10 cellular contexts compared by ENCODE assay signal in the genomic region with DNA sequence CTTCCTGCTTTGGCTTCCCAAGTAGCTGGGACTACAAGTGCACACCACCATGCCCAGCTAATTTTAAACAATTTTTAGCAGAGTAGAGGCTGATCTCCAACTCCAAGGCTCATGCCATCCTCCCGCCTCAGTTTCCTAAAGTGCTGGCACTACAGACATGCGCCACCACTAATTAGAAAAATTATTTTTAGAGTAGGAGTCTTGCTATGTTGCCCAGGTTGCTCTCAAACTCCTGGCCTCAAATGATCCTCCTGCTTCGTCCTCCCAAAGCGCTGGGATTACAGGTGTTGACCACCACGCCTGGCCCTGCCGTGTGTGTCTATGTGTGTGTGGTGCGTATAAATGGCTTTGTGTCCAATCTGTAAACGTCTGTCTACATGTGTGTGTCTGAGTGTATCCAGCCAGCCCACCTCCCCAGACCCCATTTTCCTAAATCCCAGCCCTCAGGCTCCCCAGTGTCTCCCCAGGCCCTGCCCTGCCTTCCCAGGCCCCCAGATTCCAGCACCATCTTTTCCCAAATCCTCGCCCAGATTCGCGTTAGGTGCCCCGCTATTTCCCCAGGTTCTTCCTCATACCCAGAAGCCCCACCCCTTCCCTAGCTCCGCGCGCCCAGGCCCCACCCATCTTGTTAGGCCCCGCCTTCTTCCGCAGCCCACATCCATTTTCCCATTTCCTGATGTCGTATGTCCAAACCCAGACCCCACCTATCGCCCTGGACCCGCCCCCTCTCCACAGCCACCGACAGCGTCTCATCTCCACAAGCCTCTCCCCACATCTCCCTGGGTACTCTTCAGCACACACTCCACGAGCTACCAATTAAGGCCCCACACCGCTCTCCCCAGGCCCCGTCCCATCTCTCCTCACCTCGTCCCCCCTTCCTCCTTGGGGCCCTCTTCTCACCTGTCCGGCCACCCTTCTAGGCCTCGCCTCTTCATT. TPM values are rescaled to one million over a fixed set of nuclear protein-coding genes. Genes with fewer than 3 reads are reported as not detected.
A peak's percentile ranks its signal among the peaks of the same experiment; 100 is the strongest.
DNase-seq lines count a peak whose midpoint lies in the region; ATAC-seq and TF ChIP-seq lines count a peak whose summit lies in the region.
"Had no signal": no experiment of that assay in that cellular context is flagged by ENCODE, and none has a peak within 500 bp of the region (broad histone marks: within the 10 kb centered on the region; RNA-seq: fewer than 3 reads in every experiment).

No MANE protein-coding gene starts in this region.

- peaks cover 4% of the 10 kb centered on the region for H3K9me3 Mint-ChIP-seq in activated naive CD4-positive, alpha-beta T cell treated with anti-CD3 and anti-CD28 coated beads, Interleukin-2, amount 10 ng/mL, durations not matched to agents 7 days and 5 days
- no peaks in the 10 kb centered on the region; the same call in 1 of the 2 replicates for H3K9me3 Mint-ChIP-seq in HFFc6

- no peak for TF ChIP-seq EP300 in upper lobe of left lung (IDR thresholded peaks at IDR 0.05)

- no peak for TF ChIP-seq CTCF in upper lobe of left lung (IDR thresholded peaks at IDR 0.05)
- no peak for TF ChIP-seq CTCF in HFFc6 (IDR thresholded peaks at IDR 0.05)

- H3K36me3 ChIP-seq in iPS-15b (ENCODE audit: control insufficient read depth, insufficient read depth, low read length) (no peaks in the 10 kb centered on the region), upper lobe of left lung (no peaks in the 10 kb centered on the region)

- no peak overlapping the region for H3K27ac Mint-ChIP-seq in activated naive CD4-positive, alpha-beta T cell treated with anti-CD3 and anti-CD28 coated beads, Interleukin-2, amount 10 ng/mL, durations not matched to agents 7 days and 5 days
- H3K27ac Mint-ChIP-seq in HFFc6, result no peak overlapping the region

- peak; percentile 20 to 60 for ATAC-seq in upper lobe of left lung (ENCODE audit: low FRiP score in 2 of 2)
- no peak for ATAC-seq in HG02970 (IDR thresholded peaks at IDR 0.05; ENCODE audit: low FRiP score, unreplicated experiment)
- ATAC-seq in GM19328 (IDR thresholded peaks at IDR 0.05; ENCODE audit: unreplicated experiment), result no peak

- peak; percentile 57 for DNase-seq in activated naive CD4-positive, alpha-beta T cell treated with anti-CD3 and anti-CD28 coated beads, Interleukin-2, amount 10 ng/mL, durations not matched to agents 7 days and 5 days
- DNase-seq in activated naive CD4-positive, alpha-beta T cell (lab: John Stamatoyannopoulos, UW), result no peak
- DNase-seq in SW480 (ENCODE audit: low spot score), result peak; percentile 84
- peak; percentile 24 to 82 for DNase-seq in upper lobe of left lung
- DNase-seq in HFFc6, result no peak
- DNase-seq: NCI-H2081 treated with DMSO at 0.1 percent for 48 hours had no signal

- CTCF ChIA-PET in activated naive CD4-positive, alpha-beta T cell treated with anti-CD3 and anti-CD28 coated beads, Interleukin-2, amount 10 ng/mL, durations not matched to agents 7 days and 5 days (lab: Charles Lee), result interaction anchor here (0.6 to 1.5 kb wide), 3 partner anchors 10 to 345 kb away, joined by 3 to 5 read pairs (median 5); no protein-coding TSS in a partner anchor

- peak overlapping the region; percentile 77 for H3K4me3 ChIP-seq in iPS-15b (ENCODE audit: low read depth, low read length)
- H3K4me3 ChIP-seq in upper lobe of left lung, result peak overlapping the region in 1 of 4 donors; percentile 17

- 18 to 21% methylated on average over 26 to 28 of the region's 28 CpGs for WGBS in upper lobe of left lung, 2 donors

- no peak for TF ChIP-seq POLR2A in upper lobe of left lung (IDR thresholded peaks at IDR 0.05)

- peak overlapping the region; percentile 47 for H3K4me3 Mint-ChIP-seq in activated naive CD4-positive, alpha-beta T cell treated with anti-CD3 and anti-CD28 coated beads, Interleukin-2, amount 10 ng/mL, durations not matched to agents 7 days and 5 days
- H3K4me3 Mint-ChIP-seq in HFFc6, result no peak overlapping the region

- H3K9me3 ChIP-seq in iPS-15b (ENCODE audit: control insufficient read depth, insufficient read depth, low read length) (no peaks in the 10 kb centered on the region), upper lobe of left lung (peaks cover 0 to 6% (median 0%) of the 10 kb centered on the region in 4 donors)

- no peak overlapping the region for H3K27ac ChIP-seq in upper lobe of left lung
- H3K27ac ChIP-seq: epithelial cell of prostate had no signal

- H3K4me1 ChIP-seq in iPS-15b (ENCODE audit: control insufficient read depth, insufficient read depth, low read length), result peaks cover 9% of the 10 kb centered on the region
- H3K4me1 ChIP-seq in upper lobe of left lung, result peaks cover 9 to 42% (median 29%) of the 10 kb centered on the region in 4 donors

- H3K27me3 ChIP-seq in iPS-15b (ENCODE audit: control insufficient read depth, insufficient read depth, low read length) (peaks cover 5% of the 10 kb centered on the region), upper lobe of left lung (peaks cover 0 to 54% (median 30%) of the 10 kb centered on the region in 4 donors)

- H3K9ac ChIP-seq in iPS-15b (ENCODE audit: low read depth, low read length), result no peak overlapping the region

- H3K27me3 Mint-ChIP-seq in activated naive CD4-positive, alpha-beta T cell treated with anti-CD3 and anti-CD28 coated beads, Interleukin-2, amount 10 ng/mL, durations not matched to agents 7 days and 5 days, result peaks cover 96% of the 10 kb centered on the region
- H3K27me3 Mint-ChIP-seq in HFFc6 (ENCODE audit: insufficient read depth), result peaks cover 59% of the 10 kb centered on the region

- no peaks in the 10 kb centered on the region for H3K36me3 Mint-ChIP-seq in activated naive CD4-positive, alpha-beta T cell treated with anti-CD3 and anti-CD28 coated beads, Interleukin-2, amount 10 ng/mL, durations not matched to agents 7 days and 5 days
- H3K36me3 Mint-ChIP-seq in HFFc6 (ENCODE audit: low read depth), result no peaks in the 10 kb centered on the region; the same call in 1 of the 2 replicates

- H3K4me1 Mint-ChIP-seq in activated naive CD4-positive, alpha-beta T cell treated with anti-CD3 and anti-CD28 coated beads, Interleukin-2, amount 10 ng/mL, durations not matched to agents 7 days and 5 days, result peaks cover 50% of the 10 kb centered on the region
- peaks cover 7% of the 10 kb centered on the region for H3K4me1 Mint-ChIP-seq in HFFc6 (ENCODE audit: low read depth)

RNA-seq across cellular contexts. Expression of gene SLC8A2, which starts 24.9 kb away (rescaled TPM):
- total RNA-seq in upper lobe of left lung, result under 1 TPM in 3 of 6 donors, not detected in 3; 0.11 to 0.64 (median 0.15) TPM
- not detected for total RNA-seq in HFFc6 (2021; fragmentation: NEBNext Ultra II Directional; extraction: Animal tissue kit (Norgen Biotek cat#: 25700))

RNA-seq across cellular contexts. Expression of gene MEIS3, which starts 27.5 kb away (rescaled TPM):
- total RNA-seq in upper lobe of left lung, result 1 to 10 TPM in 5 of 6 donors, not detected in 1; 1.7 to 7.1 (median 3.8) TPM
- total RNA-seq in HFFc6 (2021; fragmentation: NEBNext Ultra II Directional; extraction: Animal tissue kit (Norgen Biotek cat#: 25700)), result 10 to 100 TPM; 34.1 to 50.3 (median 46.3) TPM

RNA-seq across cellular contexts. Expression of gene KPTN, which starts 37.2 kb away (rescaled TPM):
- total RNA-seq in upper lobe of left lung, result 10 to 100 TPM in 2 of 6 donors, 1 to 10 TPM in 4; 3.5 to 15.8 (median 7.4) TPM
- 10 to 100 TPM; 11.1 to 13.6 (median 12.4) TPM for total RNA-seq in HFFc6 (2021; fragmentation: NEBNext Ultra II Directional; extraction: Animal tissue kit (Norgen Biotek cat#: 25700))

Comparison
In these comparisons a context has a peak if more than half of its experiments do, and no peak if none do; other contexts are left out.
1. DNase-seq: peak in activated naive CD4-positive, alpha-beta T cell treated with anti-CD3 and anti-CD28 coated beads, Interleukin-2, amount 10 ng/mL, durations not matched to agents 7 days and 5 days (single experiment), SW480 (single experiment) and upper lobe of left lung (2 of 2); none in activated naive CD4-positive, alpha-beta T cell (0 of 4) and HFFc6 (single experiment).
2. ATAC-seq: peak in upper lobe of left lung (2 of 2); none in HG02970 (single experiment) and GM19328 (single experiment).
3. RNA of gene MEIS3, which starts 27.5 kb away (total RNA-seq): 34.1 to 50.3 TPM in HFFc6; 1.7 to 7.1 TPM in upper lobe of left lung; every median in the first group is over 4 times any median in the second.